In the genomic region with DNA sequence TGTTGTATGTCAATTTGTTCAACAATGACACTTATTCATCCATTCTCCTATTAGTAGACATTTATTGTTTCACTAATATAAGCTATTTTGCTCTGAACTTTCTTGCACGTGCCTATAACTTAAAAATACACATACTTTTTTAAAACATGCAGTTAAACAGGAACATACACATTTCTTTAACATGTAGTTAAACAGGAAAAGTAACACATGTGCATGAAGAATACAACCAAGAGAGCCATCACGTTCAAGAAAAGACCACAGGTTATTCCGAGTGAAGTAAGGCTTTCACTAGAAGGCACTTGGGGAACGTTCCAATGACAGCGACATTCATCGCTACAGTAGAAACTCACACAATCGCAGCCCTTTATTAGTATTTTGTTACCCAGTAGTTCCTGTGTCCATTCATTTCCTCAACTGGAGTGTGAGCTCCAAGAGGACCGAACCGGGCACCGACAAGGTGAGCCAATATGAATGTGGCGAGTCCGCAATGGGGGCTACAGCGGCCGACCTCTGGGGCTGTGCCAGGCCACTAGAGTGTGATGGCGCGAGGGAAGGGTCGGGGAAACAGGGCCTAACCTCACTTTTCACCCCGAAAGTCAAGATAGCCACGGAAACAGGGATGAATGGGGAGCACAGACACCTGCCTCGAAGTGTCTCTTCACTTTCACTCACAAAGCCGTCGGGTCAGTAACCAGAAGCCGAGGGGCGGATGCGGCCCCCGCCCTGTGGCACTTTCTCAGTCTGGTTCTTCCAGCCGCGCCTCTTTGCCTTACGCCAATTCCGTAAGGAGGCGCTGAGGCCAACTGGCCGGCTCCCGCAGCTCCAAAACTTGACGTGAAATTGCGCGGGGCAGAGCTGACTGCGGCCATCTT, we compare ENCODE assay signal across 8 cellular contexts. TPM values are rescaled to one million over a fixed set of nuclear protein-coding genes. Genes with fewer than 3 reads are reported as not detected.
DNase-seq lines count a peak whose midpoint lies in the region; ATAC-seq and TF ChIP-seq lines count a peak whose summit lies in the region.

No MANE protein-coding gene starts in this region.

- peak; percentile 96 for DNase-seq in GM12865 (ENCODE audit: low read depth)
- peak; percentile 95 for DNase-seq in NCI-H1092 (lab: John Stamatoyannopoulos, UW)
- peak; percentile 45 for DNase-seq in SK-N-MC (ENCODE audit: low read depth, low spot score)
- DNase-seq in activated naive CD8-positive, alpha-beta T cell treated with anti-CD3 and anti-CD28 coated beads, Interleukin-2, amount 10 ng/mL, durations not matched to agents 7 days and 5 days = peak; percentile 85
- peak; percentile 95 for DNase-seq in cardiac septum (ENCODE audit: low spot score)
- DNase-seq in pons (ENCODE audit: low spot score) = peak; percentile 73
- peak; percentile 94 for DNase-seq in upper lobe of right lung

- H3K27ac ChIP-seq in SK-N-MC = peak overlapping the region; percentile 98
- H3K27ac ChIP-seq in upper lobe of right lung = peak overlapping the region; percentile 97

- H3K4me1 ChIP-seq in upper lobe of right lung = peaks cover 24% of the 10 kb centered on the region

- H3K9me3 ChIP-seq in SK-N-MC (ENCODE audit: low read depth, low read length) (no peaks in the 10 kb centered on the region), upper lobe of right lung (no peaks in the 10 kb centered on the region)

- H3K9me3 Mint-ChIP-seq in activated naive CD8-positive, alpha-beta T cell treated with anti-CD3 and anti-CD28 coated beads, Interleukin-2, amount 10 ng/mL, durations not matched to agents 7 days and 5 days = no peaks in the 10 kb centered on the region

- peak overlapping the region; percentile 98 for H3K27ac Mint-ChIP-seq in activated naive CD8-positive, alpha-beta T cell treated with anti-CD3 and anti-CD28 coated beads, Interleukin-2, amount 10 ng/mL, durations not matched to agents 7 days and 5 days

- H3K27me3 Mint-ChIP-seq in activated naive CD8-positive, alpha-beta T cell treated with anti-CD3 and anti-CD28 coated beads, Interleukin-2, amount 10 ng/mL, durations not matched to agents 7 days and 5 days = no peaks in the 10 kb centered on the region

- no peaks in the 10 kb centered on the region; the same call in 1 of the 2 replicates for H3K36me3 ChIP-seq in SK-N-MC (ENCODE audit: insufficient read depth, low read length)
- no peaks in the 10 kb centered on the region for H3K36me3 ChIP-seq in upper lobe of right lung

- peak overlapping the region; percentile 79 for H3K4me3 ChIP-seq in GM12865 (ENCODE audit: low read depth, low read length)
- peak overlapping the region; percentile 94 for H3K4me3 ChIP-seq in SK-N-MC
- peak overlapping the region; percentile 81 for H3K4me3 ChIP-seq in upper lobe of right lung

- TF ChIP-seq CTCF in GM12865 (IDR thresholded peaks at IDR 0.05; ENCODE audit: insufficient read depth, low read depth, low read length, missing control alignments) (no peak), upper lobe of right lung (IDR thresholded peaks at IDR 0.05) (no peak)

- peaks cover 24% of the 10 kb centered on the region for H3K4me1 Mint-ChIP-seq in activated naive CD8-positive, alpha-beta T cell treated with anti-CD3 and anti-CD28 coated beads, Interleukin-2, amount 10 ng/mL, durations not matched to agents 7 days and 5 days

- POLR2A ChIA-PET in activated naive CD8-positive, alpha-beta T cell treated with anti-CD3 and anti-CD28 coated beads, Interleukin-2, amount 10 ng/mL, durations not matched to agents 7 days and 5 days (lab: Charles Lee) = interaction anchor here (0.6 to 4.1 kb wide), 25 partner anchors 9 to 1374 kb away, joined by 3 to 76 read pairs (median 4); a partner anchor contains a TSS

- no peaks in the 10 kb centered on the region for H3K27me3 ChIP-seq in upper lobe of right lung

- ATAC-seq in HG02623 (IDR thresholded peaks at IDR 0.05; ENCODE audit: unreplicated experiment) (peak; percentile 42), upper lobe of right lung (peak; percentile 74)
- ATAC-seq in activated naive CD8-positive, alpha-beta T cell treated with anti-CD3 and anti-CD28 coated beads, Interleukin-2, amount 10 ng/mL, durations not matched to agents 7 days and 5 days (ENCODE audit: low read depth) = peak; percentile 57

- peak overlapping the region; percentile 99 for H3K9ac ChIP-seq in SK-N-MC (ENCODE audit: insufficient read length)

- intact Hi-C loops in cardiac septum (cut with DNase I) (loop anchor here (5.0 kb wide), 3 partner anchors 48 to 107 kb away; no protein-coding TSS in a partner anchor), upper lobe of right lung (cut with DNase I) (loop anchor here (10.0 kb wide), 1 partner anchor 75 kb away; no protein-coding TSS in a partner anchor)

- H3K36me3 Mint-ChIP-seq in activated naive CD8-positive, alpha-beta T cell treated with anti-CD3 and anti-CD28 coated beads, Interleukin-2, amount 10 ng/mL, durations not matched to agents 7 days and 5 days = peaks cover 17% of the 10 kb centered on the region

- H3K4me3 Mint-ChIP-seq in activated naive CD8-positive, alpha-beta T cell treated with anti-CD3 and anti-CD28 coated beads, Interleukin-2, amount 10 ng/mL, durations not matched to agents 7 days and 5 days = peak overlapping the region; percentile 94

RNA-seq across cellular contexts. Expression of a gene that starts 0.8 kb away (rescaled TPM):
- total RNA-seq in activated naive CD8-positive, alpha-beta T cell treated with anti-CD3 and anti-CD28 coated beads, Interleukin-2, amount 10 ng/mL, durations not matched to agents 7 days and 5 days = 100 to 1,000 TPM; 264 to 266 TPM
- total RNA-seq in cardiac septum = 232 TPM
- total RNA-seq in upper lobe of right lung = 202 TPM

Comparison
In these comparisons a context has a peak if more than half of its experiments do, and no peak if none do; other contexts are left out.
1. Peak in every context shown above with its lines: DNase-seq, ATAC-seq, H3K4me3 ChIP-seq and H3K27ac ChIP-seq.
2. DNase-seq: peak in every context shown above with its lines; median percentile 96 in GM12865; 95 in NCI-H1092; 95 in cardiac septum; 94 in upper lobe of right lung; 85 in activated naive CD8-positive, alpha-beta T cell treated with anti-CD3 and anti-CD28 coated beads, Interleukin-2, amount 10 ng/mL, durations not matched to agents 7 days and 5 days; 73 in pons; 45 in SK-N-MC.